ENCODE assay signal across 1 cellular context in genomic region chr6:1856381-1856780, GRCh38.
A peak's percentile ranks its signal among the peaks of the same experiment; 100 is the strongest.
TF ChIP-seq lines count a peak whose summit lies in the region.

No MANE protein-coding gene starts in this region.

TF ChIP-seq in K562, 482 proteins besides CTCF, POLR2A, EP300 and RAD21:
- TF ChIP-seq CLOCK (CRISPR knock-in tag; IDR thresholded peaks at IDR 0.05; ENCODE audit: borderline replicate concordance) (no peak), CTCFL (IDR thresholded peaks at IDR 0.05; ENCODE audit: borderline replicate concordance, insufficient read depth, low read depth, low read length, poor library complexity, severe bottlenecking) (peak; percentile 39), ARID3B (CRISPR knock-in tag; IDR thresholded peaks at IDR 0.05; ENCODE audit: borderline replicate concordance) (no peak), GTF3C2 (IDR thresholded peaks at IDR 0.05; ENCODE audit: borderline replicate concordance, extremely low read depth, insufficient read length) (no peak), MAFK (IDR thresholded peaks at IDR 0.05; ENCODE audit: low read length) (no peak), ZNF507 (tag; conservative IDR thresholded peaks at IDR 0.05) (no peak), ZNF584 (CRISPR knock-in tag; IDR thresholded peaks at IDR 0.05; ENCODE audit: low read depth) (no peak), HNRNPLL (IDR thresholded peaks at IDR 0.05; ENCODE audit: low read depth, low read length, poor library complexity, severe bottlenecking) (no peak), ATF1 (CRISPR knock-in tag; IDR thresholded peaks at IDR 0.05) (no peak), ATF1 (tag; IDR thresholded peaks at IDR 0.05) (no peak)
